Comparison of ENCODE assay signal across 32 cellular contexts in the genomic region with DNA sequence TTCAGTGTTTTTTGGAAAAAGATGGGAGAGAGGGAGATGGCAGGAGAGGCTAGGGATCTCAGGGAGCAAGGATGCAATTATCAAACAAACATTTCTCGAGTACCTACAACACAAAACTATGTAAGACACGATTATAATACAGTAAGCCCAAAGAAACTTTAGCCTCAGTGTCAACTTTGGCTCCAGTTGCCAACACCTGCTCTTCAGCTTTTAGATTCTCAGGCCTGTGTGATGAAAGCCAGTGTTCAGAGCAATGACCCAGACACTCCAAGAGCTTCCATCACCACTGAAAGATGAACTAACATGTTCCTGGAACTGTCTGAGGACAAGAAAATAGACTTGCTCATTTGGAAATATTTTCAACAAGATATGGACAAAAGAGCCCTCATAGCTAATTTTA.
"Had no signal": no experiment of that assay in that cellular context is flagged by ENCODE, and none has a peak within 500 bp of the region (broad histone marks: within the 10 kb centered on the region; RNA-seq: fewer than 3 reads in every experiment).

No MANE protein-coding gene starts in this region.

- H3K27ac ChIP-seq: neutrophil, parathyroid adenoma, psoas muscle, skin epidermis, spleen, suprapubic skin, testis, tibial artery, transverse colon, upper lobe of right lung, uterus had no signal

- H3K36me3 ChIP-seq: neutrophil, spleen, suprapubic skin, tibial artery, transverse colon, upper lobe of right lung, uterus had no signal

- ATAC-seq: naive thymus-derived CD8-positive, alpha-beta T cell; natural killer cell treated with Interleukin-12 subunit alpha and Interleukin-12 subunit beta and Interleukin-15 and Interleukin-18, amount 100 ng/mL, for 72 hours; psoas muscle; right cardiac atrium; sciatic nerve; stimulated activated memory B cell treated with anti-CD40 and anti-IgM and Interleukin-4, amounts not matched to agents 10 μg/mL and 1 μg/mL and 100 μg/mL, for 72 hours; stimulated activated naive CD8-positive, alpha-beta T cell treated with anti-CD3 and anti-CD28 coated beads, Interleukin-15, amount 100 ng/mL, for 72 hours; stimulated activated naive CD8-positive, alpha-beta T cell treated with anti-CD3 and anti-CD28 coated beads, Interleukin-15, Interleukin-2, amounts not matched to agents 100 U/mL and 50 U/mL, for 24 hours; upper lobe of right lung had no signal

- H3K9me3 Mint-ChIP-seq: naive thymus-derived CD8-positive, alpha-beta T cell; natural killer cell treated with Interleukin-12 subunit alpha and Interleukin-12 subunit beta and Interleukin-15 and Interleukin-18, amount 100 ng/mL, for 72 hours; nephron progenitor cell; neural crest cell; stimulated activated memory B cell treated with anti-CD40 and anti-IgM and Interleukin-4, amounts not matched to agents 10 μg/mL and 1 μg/mL and 100 μg/mL, for 72 hours; stimulated activated naive CD8-positive, alpha-beta T cell treated with anti-CD3 and anti-CD28 coated beads, Interleukin-15, amount 100 ng/mL, for 72 hours; type B pancreatic cell had no signal

- H3K4me1 Mint-ChIP-seq: naive thymus-derived CD8-positive, alpha-beta T cell; stimulated activated memory B cell treated with anti-CD40 and anti-IgM and Interleukin-4, amounts not matched to agents 10 μg/mL and 1 μg/mL and 100 μg/mL, for 72 hours; stimulated activated naive CD8-positive, alpha-beta T cell treated with anti-CD3 and anti-CD28 coated beads, Interleukin-15, amount 100 ng/mL, for 72 hours had no signal

- H3K4me1 ChIP-seq: parathyroid adenoma, psoas muscle, spleen, suprapubic skin, testis, tibial artery, transverse colon, upper lobe of right lung, uterus had no signal

- H3K27ac Mint-ChIP-seq: naive thymus-derived CD8-positive, alpha-beta T cell; natural killer cell treated with Interleukin-12 subunit alpha and Interleukin-12 subunit beta and Interleukin-15 and Interleukin-18, amount 100 ng/mL, for 72 hours; nephron progenitor cell; progenitor cell of endocrine pancreas; stimulated activated memory B cell treated with anti-CD40 and anti-IgM and Interleukin-4, amounts not matched to agents 10 μg/mL and 1 μg/mL and 100 μg/mL, for 72 hours; stimulated activated naive CD8-positive, alpha-beta T cell treated with anti-CD3 and anti-CD28 coated beads, Interleukin-15, amount 100 ng/mL, for 72 hours; type B pancreatic cell had no signal

- H3K9me3 ChIP-seq: neutrophil, psoas muscle, spleen, suprapubic skin, testis, tibial artery, transverse colon, upper lobe of right lung, uterus had no signal

- H3K4me3 Mint-ChIP-seq: naive thymus-derived CD8-positive, alpha-beta T cell; natural killer cell treated with Interleukin-12 subunit alpha and Interleukin-12 subunit beta and Interleukin-15 and Interleukin-18, amount 100 ng/mL, for 72 hours; nephron progenitor cell; neural crest cell; stimulated activated memory B cell treated with anti-CD40 and anti-IgM and Interleukin-4, amounts not matched to agents 10 μg/mL and 1 μg/mL and 100 μg/mL, for 72 hours; stimulated activated naive CD8-positive, alpha-beta T cell treated with anti-CD3 and anti-CD28 coated beads, Interleukin-15, amount 100 ng/mL, for 72 hours; type B pancreatic cell had no signal

- DNase-seq: naive thymus-derived CD8-positive, alpha-beta T cell; nephron progenitor cell; nucleus accumbens; posterior cingulate gyrus; psoas muscle; right cardiac atrium; spleen; stimulated activated CD4-positive, alpha-beta T cell treated with anti-CD3 and anti-CD28 coated beads, Interleukin-12 subunit alpha, Interleukin-12 subunit beta, amount 100 ng/mL, for 4 hours; stimulated activated CD4-positive, alpha-beta T cell treated with anti-CD3 and anti-CD28 coated beads, Interleukin-1b, Interleukin-23, amount 100 ng/mL, for 48 hours; stimulated activated CD4-positive, alpha-beta T cell treated with anti-CD3 and anti-CD28 coated beads, Interleukin-4, amount 100 ng/mL, for 1 hour; stimulated activated CD4-positive, alpha-beta T cell treated with anti-CD3 and anti-CD28 coated beads, Interleukin-4, amount 100 ng/mL, for 4 hours; stimulated activated CD8-positive, alpha-beta memory T cell treated with anti-CD3 and anti-CD28 coated beads, Interleukin-4, amount 100 ng/mL, for 48 hours; stimulated activated naive CD4-positive, alpha-beta T cell; stimulated activated naive CD8-positive, alpha-beta T cell treated with anti-CD3 and anti-CD28 coated beads, Interleukin-15, amount 100 ng/mL, for 72 hours; stimulated activated naive CD8-positive, alpha-beta T cell treated with anti-CD3 and anti-CD28 coated beads, Interleukin-15, Interleukin-2, amounts not matched to agents 100 U/mL and 50 U/mL, for 24 hours; substantia nigra; testis; tibial artery; transverse colon; upper lobe of right lung; uterus had no signal

- H3K36me3 Mint-ChIP-seq: naive thymus-derived CD8-positive, alpha-beta T cell; natural killer cell treated with Interleukin-12 subunit alpha and Interleukin-12 subunit beta and Interleukin-15 and Interleukin-18, amount 100 ng/mL, for 72 hours; stimulated activated memory B cell treated with anti-CD40 and anti-IgM and Interleukin-4, amounts not matched to agents 10 μg/mL and 1 μg/mL and 100 μg/mL, for 72 hours; type B pancreatic cell had no signal

- H3K27me3 ChIP-seq: suprapubic skin, testis, tibial artery, transverse colon, upper lobe of right lung, uterus had no signal

- H3K4me3 ChIP-seq: psoas muscle, skin epidermis, smooth muscle cell, spleen, suprapubic skin, testis, tibial artery, transverse colon, upper lobe of right lung, uterus had no signal
